Comparison of ENCODE assay signal across 9 cellular contexts in genomic region chr12:69688496-69689427, GRCh38. TPM values are rescaled to one million over a fixed set of nuclear protein-coding genes. Genes with fewer than 3 reads are reported as not detected.
DNase-seq lines count a peak whose midpoint lies in the region; ATAC-seq, FAIRE-seq and TF ChIP-seq lines count a peak whose summit lies in the region.
"Had no signal": no experiment of that assay in that cellular context is flagged by ENCODE, and none has a peak within 500 bp of the region (broad histone marks: within the 10 kb centered on the region; RNA-seq: fewer than 3 reads in every experiment).

No MANE protein-coding gene starts in this region.

- CTCF ChIA-PET in Calu3 (lab: Charles Lee) (no interaction called here), HepG2 (lab: Yijun Ruan, JAX; ENCODE audit: low intra/inter-chr PET ratio, low total read pairs) (no interaction called here)

- intact Hi-C loops in Calu3 (cut with micrococcal nuclease; ENCODE audit: unreplicated experiment), result no loop called here
- intact Hi-C loops in HepG2 (cut with micrococcal nuclease; ENCODE audit: unreplicated experiment), result no loop called here

- FAIRE-seq in bronchial epithelial cell (lab: Jason Lieb, UNC) (peak; percentile 36), HepG2 (lab: Jason Lieb, UNC) (no peak)

- BruUV-seq in Calu3 (replicated peaks; lab: Mats Ljungman, UMichigan) (TSS peak; percentile 61), HepG2 (replicated peaks; lab: Mats Ljungman, UMichigan) (no TSS peak)

- no peaks in the 10 kb centered on the region for H3K27me3 ChIP-seq in bronchial epithelial cell (ENCODE audit: control insufficient read depth, insufficient read depth, low read length)
- peaks cover 0 to 18% of the 10 kb centered on the region in 2 experiments; a peak in 1 of 5 replicates for H3K27me3 ChIP-seq in HepG2 (ENCODE audit: control insufficient read depth in 1 of 2, insufficient read depth in 2 of 2, low read length in 2 of 2)

- H3K9me3 Mint-ChIP-seq in Calu3 (ENCODE audit: low read depth, unreplicated experiment), result no peaks in the 10 kb centered on the region
- H3K9me3 Mint-ChIP-seq in stimulated activated naive B cell treated with anti-CD40 and anti-IgM and Interleukin-4, amounts not matched to agents 10 μg/mL and 1 μg/mL and 100 μg/mL, for 72 hours, result no peaks in the 10 kb centered on the region
- H3K9me3 Mint-ChIP-seq: IgD-negative memory B cell had no signal

- H4K20me1 ChIP-seq in HepG2 (ENCODE audit: insufficient read depth, low read length), result no peaks in the 10 kb centered on the region

- no peak for TF ChIP-seq RAD21 in HepG2 (CRISPR knock-in tag; IDR thresholded peaks at IDR 0.05)

- H3K4me1 ChIP-seq in HepG2 (ENCODE audit: insufficient read depth, low read length), result 0 out of 2 replicates have a peak, but pooled peaks cover 11% of the 10 kb centered on the region

- no peaks in the 10 kb centered on the region for H3K9me3 ChIP-seq in HepG2 (ENCODE audit: low read length)

- peak overlapping the region; percentile 61 for H3K4me2 ChIP-seq in HepG2 (ENCODE audit: low read depth, low read length)

- peak overlapping the region; percentile 87 for H3K27ac Mint-ChIP-seq in Calu3 (ENCODE audit: unreplicated experiment)
- H3K27ac Mint-ChIP-seq in stimulated activated naive B cell treated with anti-CD40 and anti-IgM and Interleukin-4, amounts not matched to agents 10 μg/mL and 1 μg/mL and 100 μg/mL, for 72 hours, result no peak overlapping the region

- TF ChIP-seq POLR2A in HepG2 (IDR thresholded peaks at IDR 0.05; ENCODE audit: insufficient read depth in 1 of 2, low read depth in 2 of 2, low read length in 2 of 2), result no peak

- H3K4me1 Mint-ChIP-seq in Calu3 (ENCODE audit: low read depth, unreplicated experiment), result peaks cover 44% of the 10 kb centered on the region
- H3K4me1 Mint-ChIP-seq in stimulated activated naive B cell treated with anti-CD40 and anti-IgM and Interleukin-4, amounts not matched to agents 10 μg/mL and 1 μg/mL and 100 μg/mL, for 72 hours, result peaks cover 3 to 16% of the 10 kb centered on the region in 2 donors
- H3K4me1 Mint-ChIP-seq: IgD-negative memory B cell had no signal

- POLR2A ChIA-PET in HepG2 (lab: Yijun Ruan, JAX), result no interaction called here

- TF ChIP-seq CTCF in Calu3 (IDR thresholded peaks at IDR 0.05; ENCODE audit: unreplicated experiment) (no peak), bronchial epithelial cell (IDR thresholded peaks at IDR 0.05; ENCODE audit: insufficient read depth, low read length, severe bottlenecking) (no peak), HepG2 (CRISPR knock-in tag; IDR thresholded peaks at IDR 0.05) (no peak)

- H3K36me3 ChIP-seq in bronchial epithelial cell (ENCODE audit: control insufficient read depth, insufficient read depth, low read length) (no peaks in the 10 kb centered on the region), HepG2 (replicated peaks in 1 of 2; ENCODE audit: control insufficient read depth in 1 of 2, insufficient read depth in 2 of 2, low read length in 2 of 2) (no peaks in the 10 kb centered on the region)

- peak; percentile 62 for ATAC-seq in HG02852 (IDR thresholded peaks at IDR 0.05; ENCODE audit: unreplicated experiment)
- ATAC-seq in HepG2, result peak; percentile 99
- ATAC-seq in stimulated activated naive B cell treated with anti-CD40 and anti-IgM and Interleukin-4, amounts not matched to agents 10 μg/mL and 1 μg/mL and 100 μg/mL, for 72 hours (replicated peaks), result peak; percentile 56 to 75

- TF ChIP-seq EP300 in HepG2 (IDR thresholded peaks at IDR 0.05; ENCODE audit: low read depth in 2 of 2, low read length in 2 of 2) (no peak), HepG2 (CRISPR knock-in tag; IDR thresholded peaks at IDR 0.05; ENCODE audit: borderline replicate concordance) (no peak)

- no peaks in the 10 kb centered on the region for H3K27me3 Mint-ChIP-seq in Calu3 (ENCODE audit: unreplicated experiment)
- H3K27me3 Mint-ChIP-seq in stimulated activated naive B cell treated with anti-CD40 and anti-IgM and Interleukin-4, amounts not matched to agents 10 μg/mL and 1 μg/mL and 100 μg/mL, for 72 hours, result peaks cover 19 to 22% of the 10 kb centered on the region in 2 donors

- peak overlapping the region; percentile 59 for H3K4me3 Mint-ChIP-seq in Calu3 (ENCODE audit: low read depth, unreplicated experiment)
- H3K4me3 Mint-ChIP-seq in stimulated activated naive B cell treated with anti-CD40 and anti-IgM and Interleukin-4, amounts not matched to agents 10 μg/mL and 1 μg/mL and 100 μg/mL, for 72 hours, result peak overlapping the region in 1 of 2 donors; percentile 37
- H3K4me3 Mint-ChIP-seq: IgD-negative memory B cell had no signal

- H3K9ac ChIP-seq in HepG2 (ENCODE audit: insufficient read depth, low read depth, low read length), result no peak overlapping the region

- WGBS in HepG2 (ENCODE audit: low lambda C conversion rate), result 19% methylated on average over 13 of the region's 14 CpGs

- H3K4me3 ChIP-seq in bronchial epithelial cell (ENCODE audit: low read depth, low read length) (no peak overlapping the region), HepG2 (replicated peaks in 1 of 3; ENCODE audit: insufficient read depth in 1 of 3, low read depth in 2 of 3, low read length in 3 of 3) (peak overlapping the region in 1 of 3 experiments; percentile 28; a peak in 1 of 6 replicates)

- no peaks in the 10 kb centered on the region for H3K79me2 ChIP-seq in HepG2 (ENCODE audit: insufficient read depth, low read length)

- in situ Hi-C loops in HepG2 (cut with HindIII; ENCODE audit: extremely low pct_ligation_motif_present, low pct_unique_long_range_greater_than_20kb), result no loop called here

- DNase-seq in Calu3 (peak; percentile 85), SK-N-DZ (ENCODE audit: low spot score) (peak; percentile 12), bronchial epithelial cell (ENCODE audit: low read depth) (peak; percentile 94), HepG2 (ENCODE audit: low spot score) (peak; percentile 44), NCI-H524 (lab: John Stamatoyannopoulos, UW) (no peak), HuH-7 (ENCODE audit: low spot score) (no peak)
- no peak for DNase-seq in stimulated activated naive B cell treated with anti-CD40 and anti-IgM and Interleukin-4, amounts not matched to agents 10 μg/mL and 1 μg/mL and 100 μg/mL, for 72 hours

- no peak overlapping the region for H2AFZ ChIP-seq in HepG2 (ENCODE audit: low read length)

- peaks cover 6% of the 10 kb centered on the region for H3K36me3 Mint-ChIP-seq in Calu3 (ENCODE audit: insufficient read depth, unreplicated experiment)
- no peaks in the 10 kb centered on the region for H3K36me3 Mint-ChIP-seq in stimulated activated naive B cell treated with anti-CD40 and anti-IgM and Interleukin-4, amounts not matched to agents 10 μg/mL and 1 μg/mL and 100 μg/mL, for 72 hours
- H3K36me3 Mint-ChIP-seq: IgD-negative memory B cell had no signal

- no peak overlapping the region for H3K27ac ChIP-seq in HepG2 (ENCODE audit: extremely low read length, insufficient read depth, low read length)

RNA-seq across cellular contexts. Expression of gene BEST3, which starts 10.3 kb away (rescaled TPM):
- 0.88 and 1.1 TPM in 2 replicates for total RNA-seq in Calu3 (2022)
- polyA plus RNA-seq in SK-N-DZ (2014; cell fraction: cytosol; rRNA removed), result not detected in 2 replicates
- not detected in 2 replicates for polyA plus RNA-seq in SK-N-DZ (2014; cell fraction: nucleus; rRNA removed)
- not detected in 2 replicates for total RNA-seq in bronchial epithelial cell
- not detected in 2 replicates for total RNA-seq in HepG2 (2016; rRNA removed; fragmentation: Illumina TruSeq; extraction: Trizol)
- total RNA-seq in HepG2 (2016; cell fraction: cytosol; rRNA removed; fragmentation: Illumina TruSeq; extraction: Trizol; ENCODE audit: low read depth), result not detected in 2 replicates
- total RNA-seq in HepG2 (2016; cell fraction: insoluble cytoplasmic fraction; rRNA removed; fragmentation: Illumina TruSeq; extraction: Trizol), result not detected in 2 replicates
- total RNA-seq in HepG2 (2016; cell fraction: membrane; rRNA removed; fragmentation: Illumina TruSeq; extraction: Trizol), result not detected in 2 replicates
- total RNA-seq in HepG2 (2016; cell fraction: nucleus; rRNA removed; fragmentation: Illumina TruSeq; extraction: Trizol), result not detected in 2 replicates
- polyA plus RNA-seq in HepG2 (2011; rRNA removed), result not detected in 2 replicates
- not detected in 2 replicates for polyA plus RNA-seq in HepG2 (2011; cell fraction: cytosol; rRNA removed)
- polyA plus RNA-seq in HepG2 (2011; cell fraction: nucleus; rRNA removed), result not detected in 2 replicates
- polyA plus RNA-seq in HepG2 (2012), result not detected in 2 replicates
- polyA plus RNA-seq in HepG2 (2016; cell fraction: cytosol; fragmentation: Illumina TruSeq; extraction: Trizol; ENCODE audit: low read depth), result not detected in 2 replicates
- not detected in 2 replicates for polyA plus RNA-seq in HepG2 (2016; cell fraction: insoluble cytoplasmic fraction; fragmentation: Illumina TruSeq; extraction: Trizol; ENCODE audit: low read depth)
- not detected in 2 replicates for polyA plus RNA-seq in HepG2 (2016; cell fraction: membrane; fragmentation: Illumina TruSeq; extraction: Trizol; ENCODE audit: low read depth)
- not detected in 2 replicates for polyA plus RNA-seq in HepG2 (2016; cell fraction: nucleus; fragmentation: Illumina TruSeq; extraction: Trizol; ENCODE audit: insufficient read depth, low read depth)
- polyA minus RNA-seq in HepG2 (2011; rRNA and poly(A)+ RNA removed; ENCODE audit: low replicate concordance), result 0.94 TPM in 1 of 2 replicates, not detected in the other
- not detected in 2 replicates for polyA minus RNA-seq in HepG2 (2011; cell fraction: cytosol; rRNA and poly(A)+ RNA removed)
- polyA minus RNA-seq in HepG2 (2011; cell fraction: nucleus; rRNA and poly(A)+ RNA removed), result 0.75 TPM in 1 of 2 replicates, not detected in the other
- polyA plus RNA-seq: IgD-negative memory B cell had no signal

RNA-seq across cellular contexts. Expression of gene RAB3IP, which starts 49.9 kb away (rescaled TPM):
- total RNA-seq in Calu3 (2022) (101 TPM in 2 replicates), bronchial epithelial cell (50.8 and 51.5 TPM in 2 replicates), HepG2 (2016; rRNA removed; fragmentation: Illumina TruSeq; extraction: Trizol) (41.1 and 51.1 TPM in 2 replicates)
- 33.6 and 37.2 TPM in 2 replicates for polyA plus RNA-seq in SK-N-DZ (2014; cell fraction: cytosol; rRNA removed)
- polyA plus RNA-seq in SK-N-DZ (2014; cell fraction: nucleus; rRNA removed), result 25.3 and 37.3 TPM in 2 replicates
- total RNA-seq in HepG2 (2016; cell fraction: cytosol; rRNA removed; fragmentation: Illumina TruSeq; extraction: Trizol; ENCODE audit: low read depth), result 67.4 and 73.6 TPM in 2 replicates
- 39.3 and 52.8 TPM in 2 replicates for total RNA-seq in HepG2 (2016; cell fraction: insoluble cytoplasmic fraction; rRNA removed; fragmentation: Illumina TruSeq; extraction: Trizol)
- 56.8 and 57.2 TPM in 2 replicates for total RNA-seq in HepG2 (2016; cell fraction: membrane; rRNA removed; fragmentation: Illumina TruSeq; extraction: Trizol)
- 43.3 and 51.3 TPM in 2 replicates for total RNA-seq in HepG2 (2016; cell fraction: nucleus; rRNA removed; fragmentation: Illumina TruSeq; extraction: Trizol)
- 24.9 and 33.6 TPM in 2 replicates for polyA plus RNA-seq in HepG2 (2011; rRNA removed)
- 8.7 and 11.4 TPM in 2 replicates for polyA plus RNA-seq in HepG2 (2011; cell fraction: cytosol; rRNA removed)
- 9.4 and 10.6 TPM in 2 replicates for polyA plus RNA-seq in HepG2 (2011; cell fraction: nucleus; rRNA removed)
- 16.7 and 17.5 TPM in 2 replicates for polyA plus RNA-seq in HepG2 (2012)
- 27.3 and 39.0 TPM in 2 replicates for polyA plus RNA-seq in HepG2 (2016; cell fraction: cytosol; fragmentation: Illumina TruSeq; extraction: Trizol; ENCODE audit: low read depth)
- polyA plus RNA-seq in HepG2 (2016; cell fraction: insoluble cytoplasmic fraction; fragmentation: Illumina TruSeq; extraction: Trizol; ENCODE audit: low read depth), result 47.4 and 60.4 TPM in 2 replicates
- polyA plus RNA-seq in HepG2 (2016; cell fraction: membrane; fragmentation: Illumina TruSeq; extraction: Trizol; ENCODE audit: low read depth), result 43.6 and 45.5 TPM in 2 replicates
- polyA plus RNA-seq in HepG2 (2016; cell fraction: nucleus; fragmentation: Illumina TruSeq; extraction: Trizol; ENCODE audit: insufficient read depth, low read depth), result 41.0 and 43.7 TPM in 2 replicates
- polyA minus RNA-seq in HepG2 (2011; rRNA and poly(A)+ RNA removed; ENCODE audit: low replicate concordance), result 23.4 and 53.0 TPM in 2 replicates
- 7.6 and 15.3 TPM in 2 replicates for polyA minus RNA-seq in HepG2 (2011; cell fraction: cytosol; rRNA and poly(A)+ RNA removed)
- polyA minus RNA-seq in HepG2 (2011; cell fraction: nucleus; rRNA and poly(A)+ RNA removed), result 36.6 and 52.2 TPM in 2 replicates

Comparison
In these comparisons a context has a peak if more than half of its experiments do, and no peak if none do; other contexts are left out.
1. DNase-seq: peak in Calu3 (single experiment), SK-N-DZ (single experiment), bronchial epithelial cell (single experiment) and HepG2 (single experiment); none in stimulated activated naive B cell treated with anti-CD40 and anti-IgM and Interleukin-4, amounts not matched to agents 10 μg/mL and 1 μg/mL and 100 μg/mL, for 72 hours (single experiment), NCI-H524 (0 of 2) and HuH-7 (single experiment).
2. Peak in every context shown above with its lines, with median percentiles within 50 percentile points of each other: ATAC-seq.